In the genomic region with DNA sequence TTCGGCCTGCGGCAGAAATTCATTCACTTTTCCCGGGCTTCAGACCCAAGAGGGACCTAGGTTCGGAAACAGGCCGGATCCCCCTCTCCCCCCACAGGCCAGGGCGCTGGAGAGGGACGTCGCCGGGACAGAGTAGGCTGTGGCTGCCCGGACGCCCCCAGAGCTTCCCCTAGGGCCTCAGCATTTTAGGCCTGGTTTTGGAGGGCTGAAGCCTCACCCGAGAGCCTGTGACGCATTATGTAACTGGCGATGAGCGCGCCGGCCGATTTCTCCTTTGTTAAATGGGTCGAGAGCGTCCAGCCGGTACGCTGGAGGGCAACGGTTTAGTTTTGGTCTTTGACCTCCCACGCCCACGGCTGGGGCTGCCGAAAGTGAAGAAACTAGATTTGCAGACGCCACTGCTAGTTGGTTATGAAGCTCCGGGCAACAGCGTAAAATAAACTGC, we compare ENCODE assay signal across 8 cellular contexts. TPM values are rescaled to one million over a fixed set of nuclear protein-coding genes. Genes with fewer than 3 reads are reported as not detected.
DNase-seq lines count a peak whose midpoint lies in the region; ATAC-seq and TF ChIP-seq lines count a peak whose summit lies in the region.

No MANE protein-coding gene starts in this region.

- H3K9me3 Mint-ChIP-seq in HFFc6: no peaks in the 10 kb centered on the region
- no peaks in the 10 kb centered on the region for H3K9me3 Mint-ChIP-seq in activated T-helper 1 cell treated with anti-CD3 and anti-CD28 coated beads, Interleukin-12 subunit alpha, Interleukin-12 subunit beta, Interleukin-2, Interleukin-4 antibody, amounts not matched to agents 30 ng/mL and 10 ng/mL and 1 ng/mL, durations not matched to agents 14 hours and 24 hours and 36 hours
- no peaks in the 10 kb centered on the region for H3K9me3 Mint-ChIP-seq in natural killer cell treated with Interleukin-12 subunit alpha and Interleukin-12 subunit beta and Interleukin-15 and Interleukin-18, amount 100 ng/mL, for 72 hours

- H3K4me3 ChIP-seq in GM12865 (ENCODE audit: low read depth, low read length): peak overlapping the region; percentile 88
- H3K4me3 ChIP-seq in fibroblast of lung (replicated peaks in 1 of 4; ENCODE audit: control extremely low read depth in 1 of 4, insufficient read depth in 1 of 4, low read depth in 3 of 4, low read length in 4 of 4): peak overlapping the region; percentile 81 to 98 (median 95)
- peak overlapping the region; percentile 99 for H3K4me3 ChIP-seq in thoracic aorta

- H3K4me2 ChIP-seq in fibroblast of lung (ENCODE audit: extremely low read depth, insufficient read depth, low read length): peak overlapping the region; percentile 92

- H3K27ac Mint-ChIP-seq in HFFc6: peak overlapping the region; percentile 78
- H3K27ac Mint-ChIP-seq in activated T-helper 1 cell treated with anti-CD3 and anti-CD28 coated beads, Interleukin-12 subunit alpha, Interleukin-12 subunit beta, Interleukin-2, Interleukin-4 antibody, amounts not matched to agents 30 ng/mL and 10 ng/mL and 1 ng/mL, durations not matched to agents 14 hours and 24 hours and 36 hours: peak overlapping the region; percentile 44
- H3K27ac Mint-ChIP-seq in natural killer cell treated with Interleukin-12 subunit alpha and Interleukin-12 subunit beta and Interleukin-15 and Interleukin-18, amount 100 ng/mL, for 72 hours: peak overlapping the region; percentile 57 to 83

- peak overlapping the region; percentile 92 for H3K9ac ChIP-seq in fibroblast of lung (ENCODE audit: insufficient read depth, low read length)

- H2AFZ ChIP-seq in fibroblast of lung (ENCODE audit: low read length): peak overlapping the region; percentile 82

- peaks cover 22% of the 10 kb centered on the region for H3K36me3 Mint-ChIP-seq in HFFc6 (ENCODE audit: low read depth)
- H3K36me3 Mint-ChIP-seq in activated T-helper 1 cell treated with anti-CD3 and anti-CD28 coated beads, Interleukin-12 subunit alpha, Interleukin-12 subunit beta, Interleukin-2, Interleukin-4 antibody, amounts not matched to agents 30 ng/mL and 10 ng/mL and 1 ng/mL, durations not matched to agents 14 hours and 24 hours and 36 hours (ENCODE audit: low read depth): peaks cover 17% of the 10 kb centered on the region
- H3K36me3 Mint-ChIP-seq in natural killer cell treated with Interleukin-12 subunit alpha and Interleukin-12 subunit beta and Interleukin-15 and Interleukin-18, amount 100 ng/mL, for 72 hours: no peaks in the 10 kb centered on the region

- H3K4me1 ChIP-seq in fibroblast of lung (ENCODE audit: control insufficient read depth, extremely low read depth, insufficient read depth, low read length) (peaks cover 2% of the 10 kb centered on the region), thoracic aorta (ENCODE audit: control insufficient read depth in 1 of 2, low read depth in 2 of 2) (peaks cover 18 to 31% of the 10 kb centered on the region in 2 donors)

- intact Hi-C loops in activated T-helper 1 cell treated with anti-CD3 and anti-CD28 coated beads, Interleukin-12 subunit alpha, Interleukin-12 subunit beta, Interleukin-2, Interleukin-4 antibody, amounts not matched to agents 30 ng/mL and 10 ng/mL and 1 ng/mL, durations not matched to agents 14 hours and 24 hours and 36 hours (cut with micrococcal nuclease): loop anchor here (1.0 to 2.0 kb wide), 7 partner anchors 15 to 262 kb away; partner anchors contain the start of genes RFC5 and VSIG10

- H3K36me3 ChIP-seq in fibroblast of lung (ENCODE audit: control insufficient read depth, insufficient read depth, low read length) (peaks cover 7% of the 10 kb centered on the region), thoracic aorta (peaks cover 25% of the 10 kb centered on the region)

- H3K9me3 ChIP-seq in fibroblast of lung (ENCODE audit: control insufficient read depth, insufficient read depth, low read depth, low read length): no peaks in the 10 kb centered on the region
- H3K9me3 ChIP-seq in thoracic aorta: no peaks in the 10 kb centered on the region

- DNase-seq in GM12865 (ENCODE audit: low read depth) (peak; percentile 77), HFFc6 (peak; percentile 7), NCI-H526 treated with DMSO at 0.1 percent for 48 hours (lab: John Stamatoyannopoulos, UW) (peak; percentile 43), fibroblast of lung (ENCODE audit: low read depth in 2 of 2) (peak; percentile 38 to 53), thoracic aorta (ENCODE audit: low spot score) (peak; percentile 11), NCI-H2107 treated with DMSO at 0.1 percent for 48 hours (lab: John Stamatoyannopoulos, UW; ENCODE audit: unreplicated experiment) (no peak)
- peak; percentile 9 for DNase-seq in activated T-helper 1 cell treated with anti-CD3 and anti-CD28 coated beads, Interleukin-12 subunit alpha, Interleukin-12 subunit beta, Interleukin-2, Interleukin-4 antibody, amounts not matched to agents 30 ng/mL and 10 ng/mL and 1 ng/mL, durations not matched to agents 14 hours and 24 hours and 36 hours (ENCODE audit: low spot score)
- DNase-seq in natural killer cell treated with Interleukin-12 subunit alpha and Interleukin-12 subunit beta and Interleukin-15 and Interleukin-18, amount 100 ng/mL, for 72 hours (ENCODE audit: low spot score): no peak

- H3K27ac ChIP-seq in fibroblast of lung (ENCODE audit: insufficient read depth, low read length) (peak overlapping the region; percentile 86), thoracic aorta (peak overlapping the region; percentile 79 to 88)

- peaks cover 22% of the 10 kb centered on the region for H3K4me1 Mint-ChIP-seq in HFFc6 (ENCODE audit: low read depth)
- peaks cover 18% of the 10 kb centered on the region for H3K4me1 Mint-ChIP-seq in activated T-helper 1 cell treated with anti-CD3 and anti-CD28 coated beads, Interleukin-12 subunit alpha, Interleukin-12 subunit beta, Interleukin-2, Interleukin-4 antibody, amounts not matched to agents 30 ng/mL and 10 ng/mL and 1 ng/mL, durations not matched to agents 14 hours and 24 hours and 36 hours (ENCODE audit: low read depth)
- peaks cover 8 to 11% of the 10 kb centered on the region in 2 donors for H3K4me1 Mint-ChIP-seq in natural killer cell treated with Interleukin-12 subunit alpha and Interleukin-12 subunit beta and Interleukin-15 and Interleukin-18, amount 100 ng/mL, for 72 hours (ENCODE audit: low read depth in 2 of 2)

- TF ChIP-seq CTCF in GM12865 (IDR thresholded peaks at IDR 0.05; ENCODE audit: insufficient read depth, low read depth, low read length, missing control alignments) (no peak), HFFc6 (IDR thresholded peaks at IDR 0.05) (no peak), fibroblast of lung (conservative IDR thresholded peaks at IDR 0.05 in 1 of 2, IDR thresholded peaks at IDR 0.05 in 1 of 2; ENCODE audit: low read depth in 1 of 2, low read length in 2 of 2) (no peak), thoracic aorta (IDR thresholded peaks at IDR 0.05) (no peak)

- H4K20me1 ChIP-seq in fibroblast of lung (ENCODE audit: control insufficient read depth, extremely low read depth, insufficient read depth, low read length): no peaks in the 10 kb centered on the region

- H3K4me3 Mint-ChIP-seq in HFFc6: peak overlapping the region; percentile 87
- peak overlapping the region; percentile 95 for H3K4me3 Mint-ChIP-seq in activated T-helper 1 cell treated with anti-CD3 and anti-CD28 coated beads, Interleukin-12 subunit alpha, Interleukin-12 subunit beta, Interleukin-2, Interleukin-4 antibody, amounts not matched to agents 30 ng/mL and 10 ng/mL and 1 ng/mL, durations not matched to agents 14 hours and 24 hours and 36 hours
- H3K4me3 Mint-ChIP-seq in natural killer cell treated with Interleukin-12 subunit alpha and Interleukin-12 subunit beta and Interleukin-15 and Interleukin-18, amount 100 ng/mL, for 72 hours: peak overlapping the region; percentile 97

- H3K27me3 ChIP-seq in fibroblast of lung (ENCODE audit: control insufficient read depth, insufficient read depth, low read length): no peaks in the 10 kb centered on the region
- no peaks in the 10 kb centered on the region for H3K27me3 ChIP-seq in thoracic aorta (replicated peaks; ENCODE audit: insufficient read depth)

- peaks cover 22% of the 10 kb centered on the region for H3K79me2 ChIP-seq in fibroblast of lung (ENCODE audit: control insufficient read depth, insufficient read depth, low read length)

- no peaks in the 10 kb centered on the region for H3K27me3 Mint-ChIP-seq in HFFc6 (ENCODE audit: insufficient read depth)
- no peaks in the 10 kb centered on the region for H3K27me3 Mint-ChIP-seq in activated T-helper 1 cell treated with anti-CD3 and anti-CD28 coated beads, Interleukin-12 subunit alpha, Interleukin-12 subunit beta, Interleukin-2, Interleukin-4 antibody, amounts not matched to agents 30 ng/mL and 10 ng/mL and 1 ng/mL, durations not matched to agents 14 hours and 24 hours and 36 hours (ENCODE audit: insufficient read depth)
- H3K27me3 Mint-ChIP-seq in natural killer cell treated with Interleukin-12 subunit alpha and Interleukin-12 subunit beta and Interleukin-15 and Interleukin-18, amount 100 ng/mL, for 72 hours: no peaks in the 10 kb centered on the region

- ATAC-seq in natural killer cell treated with Interleukin-12 subunit alpha and Interleukin-12 subunit beta and Interleukin-15 and Interleukin-18, amount 100 ng/mL, for 72 hours: peak; percentile 38 to 61
- no peak for ATAC-seq in thoracic aorta (ENCODE audit: insufficient number of reproducible peaks, low FRiP score, low read depth)

RNA-seq across cellular contexts. Expression of gene PEBP1, which starts 0.7 kb away (rescaled TPM):
- total RNA-seq in HFFc6 (2021; fragmentation: NEBNext Ultra II Directional; extraction: Animal tissue kit (Norgen Biotek cat#: 25700)): 100 to 1,000 TPM; 178 to 263 (median 196) TPM
- 200 and 205 TPM in 2 replicates for total RNA-seq in activated T-helper 1 cell treated with anti-CD3 and anti-CD28 coated beads, Interleukin-12 subunit alpha, Interleukin-12 subunit beta, Interleukin-2, Interleukin-4 antibody, amounts not matched to agents 30 ng/mL and 10 ng/mL and 1 ng/mL, durations not matched to agents 14 hours and 24 hours and 36 hours
- total RNA-seq in fibroblast of lung (175 and 290 TPM in 2 replicates), thoracic aorta (100 to 1,000 TPM; 248 to 385 TPM)
- 193 and 233 TPM in 2 replicates for polyA plus RNA-seq in fibroblast of lung
- polyA plus RNA-seq in fibroblast of lung (2012): 190 and 242 TPM in 2 replicates
- 121 and 127 TPM in 2 replicates for polyA minus RNA-seq in fibroblast of lung (ENCODE audit: low replicate concordance)
- total RNA-seq in natural killer cell treated with Interleukin-12 subunit alpha and Interleukin-12 subunit beta and Interleukin-15 and Interleukin-18, amount 100 ng/mL, for 72 hours: 100 to 1,000 TPM in 1 of 2 donors, 10 to 100 TPM in 1; 57.2 to 137 TPM

RNA-seq across cellular contexts. Expression of gene VSIG10, which starts 32.8 kb away (rescaled TPM):
- total RNA-seq in HFFc6 (2021; fragmentation: NEBNext Ultra II Directional; extraction: Animal tissue kit (Norgen Biotek cat#: 25700)): 10 to 100 TPM; 17.6 to 22.0 (median 21.1) TPM
- 15.1 and 16.0 TPM in 2 replicates for total RNA-seq in activated T-helper 1 cell treated with anti-CD3 and anti-CD28 coated beads, Interleukin-12 subunit alpha, Interleukin-12 subunit beta, Interleukin-2, Interleukin-4 antibody, amounts not matched to agents 30 ng/mL and 10 ng/mL and 1 ng/mL, durations not matched to agents 14 hours and 24 hours and 36 hours
- total RNA-seq in fibroblast of lung (26.5 and 31.7 TPM in 2 replicates), thoracic aorta (10 to 100 TPM; 13.0 to 21.9 TPM)
- polyA plus RNA-seq in fibroblast of lung: 9.1 and 12.8 TPM in 2 replicates
- 8.9 and 14.3 TPM in 2 replicates for polyA plus RNA-seq in fibroblast of lung (2012)
- polyA minus RNA-seq in fibroblast of lung (ENCODE audit: low replicate concordance): 42.9 and 47.3 TPM in 2 replicates
- 1 to 10 TPM; 2.6 to 7.3 TPM for total RNA-seq in natural killer cell treated with Interleukin-12 subunit alpha and Interleukin-12 subunit beta and Interleukin-15 and Interleukin-18, amount 100 ng/mL, for 72 hours

Comparison
In these comparisons a context has a peak if more than half of its experiments do, and no peak if none do; other contexts are left out.
1. DNase-seq: peak in GM12865 (single experiment), HFFc6 (single experiment), NCI-H526 treated with DMSO at 0.1 percent for 48 hours (single experiment), activated T-helper 1 cell treated with anti-CD3 and anti-CD28 coated beads, Interleukin-12 subunit alpha, Interleukin-12 subunit beta, Interleukin-2, Interleukin-4 antibody, amounts not matched to agents 30 ng/mL and 10 ng/mL and 1 ng/mL, durations not matched to agents 14 hours and 24 hours and 36 hours (single experiment), fibroblast of lung (2 of 2) and thoracic aorta (single experiment); none in natural killer cell treated with Interleukin-12 subunit alpha and Interleukin-12 subunit beta and Interleukin-15 and Interleukin-18, amount 100 ng/mL, for 72 hours (single experiment) and NCI-H2107 treated with DMSO at 0.1 percent for 48 hours (single experiment).
2. Peak in every context shown above with its lines, with median percentiles within 50 percentile points of each other: H3K4me3 ChIP-seq, H3K27ac Mint-ChIP-seq and H3K4me3 Mint-ChIP-seq.